8 cellular contexts compared by ENCODE assay signal in the genomic region with DNA sequence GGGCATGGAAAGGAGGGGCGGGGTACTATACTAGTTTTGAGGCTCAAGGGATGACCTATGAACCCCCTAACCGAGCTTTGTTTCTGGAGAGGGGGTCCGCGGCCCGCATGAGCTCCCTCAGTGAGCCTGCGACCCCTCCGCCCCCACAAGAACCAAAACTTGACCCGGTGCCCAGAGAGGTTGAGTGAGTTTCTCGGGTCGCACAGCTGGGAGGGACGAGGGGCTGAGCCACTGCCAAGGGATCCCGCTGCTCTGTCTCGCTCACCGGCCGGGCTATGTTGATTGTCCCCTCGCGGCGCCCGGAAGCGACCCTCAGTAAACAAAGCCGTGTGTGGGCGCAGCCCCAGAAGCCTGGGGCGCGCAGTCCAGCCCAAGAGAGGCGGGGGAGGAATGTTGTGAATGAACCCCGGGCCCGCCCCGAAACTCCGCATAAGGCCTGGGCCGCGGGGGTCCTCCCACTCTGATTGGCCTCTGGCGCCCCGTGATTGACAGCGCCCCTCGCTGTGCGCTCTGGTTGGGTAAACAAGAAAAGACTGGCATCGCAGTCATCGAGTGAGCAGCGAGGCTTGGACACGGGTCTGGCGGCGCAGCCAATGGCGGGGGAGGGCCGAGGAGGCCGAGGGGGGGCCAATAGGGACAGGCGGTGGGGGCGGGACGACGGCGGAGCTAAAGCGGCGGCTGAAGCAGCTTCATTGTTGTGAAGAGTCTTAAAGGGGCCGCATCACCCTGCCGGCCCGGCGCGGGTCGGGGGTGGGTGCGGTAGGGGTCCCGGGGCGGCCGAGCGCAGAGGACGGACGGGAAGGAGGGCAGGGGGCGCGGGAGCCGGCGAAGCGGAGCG. TPM values are rescaled to one million over a fixed set of nuclear protein-coding genes. Genes with fewer than 3 reads are reported as not detected.
DNase-seq lines count a peak whose midpoint lies in the region; ATAC-seq and TF ChIP-seq lines count a peak whose summit lies in the region.

ZSWIM4 (plus strand) TSS at position 692 of the 838 bp plus-strand sequence. CDS start 206 bp downstream, outside the sequence.

- H3K27ac ChIP-seq in heart right ventricle (peak within 1 kb of the TSS; percentile 83 to 94 (median 91)), upper lobe of left lung (peak within 1 kb of the TSS; percentile 91 to 96 (median 92))

- peak in 2 of 4 donors; percentile 54 to 79 for TF ChIP-seq POLR2A in upper lobe of left lung (IDR thresholded peaks at IDR 0.05)

- no peak for TF ChIP-seq EP300 in upper lobe of left lung (IDR thresholded peaks at IDR 0.05)

- intact Hi-C loops in heart right ventricle (cut with DNase I) (loop anchor here in 6 of 10 donors (5.0 kb wide), 3 partner anchors 37 to 67 kb away; no protein-coding TSS in a partner anchor), posterior cingulate gyrus (cut with DNase I) (loop anchor here (1.0 kb wide), 1 partner anchor 21 kb away; the partner anchor contains the start of gene C19orf53)

- H3K36me3 ChIP-seq in heart right ventricle = peaks cover 0 to 6% (median 0%) of the 10 kb centered on the region in 9 donors
- peaks cover 0 to 3% (median 0%) of the 10 kb centered on the region in 4 donors for H3K36me3 ChIP-seq in upper lobe of left lung

- 1 to 2% methylated on average over 62 to 71 of the region's 71 CpGs for WGBS in heart right ventricle, 2 donors
- WGBS in upper lobe of left lung, 2 donors = 3 to 6% methylated on average over 7 to 42 of the region's 71 CpGs

- in situ Hi-C loops in GM13976 (cut with MboI; ENCODE audit: low sequenced_read_pairs, unreplicated experiment) = no loop called here

- H3K27me3 ChIP-seq in heart right ventricle = no peaks in the 10 kb centered on the region
- H3K27me3 ChIP-seq in upper lobe of left lung = no peaks in the 10 kb centered on the region

- ATAC-seq in HG02852 (IDR thresholded peaks at IDR 0.05; ENCODE audit: unreplicated experiment) = peak; percentile 95
- ATAC-seq in heart right ventricle = peak; percentile 95 to 98 (median 97)
- ATAC-seq in upper lobe of left lung (ENCODE audit: low FRiP score in 2 of 2) = peak; percentile 96 to 99

- H3K4me3 ChIP-seq in heart right ventricle = peak within 1 kb of the TSS; percentile 62 to 96 (median 73)
- peak within 1 kb of the TSS; percentile 66 to 88 (median 78) for H3K4me3 ChIP-seq in upper lobe of left lung

- DNase-seq in GM13976 (ENCODE audit: low spot score) = peak; percentile 99
- DNase-seq in NCI-H1436 treated with DMSO at 0.1 percent for 48 hours (lab: John Stamatoyannopoulos, UW) = peak; percentile 92
- peak; percentile 64 for DNase-seq in T follicular helper cell (ENCODE audit: low read depth)
- DNase-seq in amniotic epithelial cell (ENCODE audit: low read depth) = peak; percentile 99
- peak; percentile 98 to 99 for DNase-seq in heart right ventricle
- peak; percentile 96 to 100 (median 99) for DNase-seq in posterior cingulate gyrus
- peak; percentile 98 to 99 for DNase-seq in upper lobe of left lung

- H3K4me1 ChIP-seq in heart right ventricle (peaks cover 16 to 36% (median 30%) of the 10 kb centered on the region in 9 donors), upper lobe of left lung (peaks cover 24 to 45% (median 33%) of the 10 kb centered on the region in 4 donors)

- TF ChIP-seq CTCF in GM13976 (IDR thresholded peaks at IDR 0.05; ENCODE audit: borderline replicate concordance, control extremely low read depth, extremely low read depth, insufficient read depth, missing control alignments) (no peak), heart right ventricle (IDR thresholded peaks at IDR 0.05) (no peak), upper lobe of left lung (IDR thresholded peaks at IDR 0.05) (no peak)

- H3K9me3 ChIP-seq in heart right ventricle (no peaks in the 10 kb centered on the region), upper lobe of left lung (no peaks in the 10 kb centered on the region)

RNA-seq across cellular contexts. Expression of gene ZSWIM4, which starts in this region (rescaled TPM):
- total RNA-seq in heart right ventricle (1 to 10 TPM; 2.1 to 7.1 (median 3.0) TPM), upper lobe of left lung (10 to 100 TPM in 4 of 6 donors, 1 to 10 TPM in 2; 7.3 to 22.6 (median 10.1) TPM)
- polyA plus RNA-seq in heart right ventricle = 1 to 10 TPM; 1.2 to 1.5 TPM

Comparison
In these comparisons a context has a peak if more than half of its experiments do, and no peak if none do; other contexts are left out.
1. Peak in every context shown above with its lines: DNase-seq, ATAC-seq, H3K4me3 ChIP-seq and H3K27ac ChIP-seq.